In genomic region chr5:29161399-29161798, GRCh38 we compare ENCODE assay signal across 21 cellular contexts.
"Had no signal": no experiment of that assay in that cellular context is flagged by ENCODE, and none has a peak within 500 bp of the region (broad histone marks: within the 10 kb centered on the region; RNA-seq: fewer than 3 reads in every experiment).

No MANE protein-coding gene starts in this region.

- H3K4me3 ChIP-seq: cardiac muscle cell, gastroesophageal sphincter, heart right ventricle, left ventricle myocardium inferior, mucosa of descending colon, pancreas, sigmoid colon, spleen, thoracic aorta, upper lobe of left lung had no signal

- FAIRE-seq: pancreas had no signal

- H3K27ac ChIP-seq: cardiac muscle cell, gastroesophageal sphincter, heart right ventricle, left ventricle myocardium inferior, neutrophil, pancreas, sigmoid colon, spleen, thoracic aorta, upper lobe of left lung had no signal

- H3K27me3 ChIP-seq: cardiac muscle cell, gastroesophageal sphincter, heart right ventricle, neutrophil, pancreas, sigmoid colon, spleen, upper lobe of left lung had no signal

- DNase-seq: activated CD4-positive, alpha-beta memory T cell treated with anti-CD3 and anti-CD28 coated beads, Interleukin-2, amount 10 ng/mL, durations not matched to agents 7 days and 5 days; activated CD4-positive, alpha-beta T cell treated with anti-CD3 and anti-CD28 coated beads for 36 hours; activated CD8-positive, alpha-beta memory T cell treated with anti-CD3 and anti-CD28 coated beads, Interleukin-2, amount 10 ng/mL, durations not matched to agents 7 days and 5 days; amniotic stem cell; effector CD8-positive, alpha-beta T cell; heart right ventricle; left ventricle myocardium inferior; mucosa of descending colon; naive B cell; pancreas; sigmoid colon; spleen; stimulated activated CD4-positive, alpha-beta T cell treated with anti-CD3 and anti-CD28 coated beads, Interleukin-4, amount 100 ng/mL, for 4 hours; stimulated activated naive B cell treated with anti-CD40 and anti-IgM and Interleukin-4, amounts not matched to agents 10 μg/mL and 1 μg/mL and 100 μg/mL, for 72 hours; upper lobe of left lung had no signal

- H3K9me3 ChIP-seq: gastroesophageal sphincter, mucosa of descending colon, neutrophil, pancreas, sigmoid colon, thoracic aorta, upper lobe of left lung had no signal

- H3K4me1 ChIP-seq: gastroesophageal sphincter, heart right ventricle, left ventricle myocardium inferior, pancreas, sigmoid colon, spleen, upper lobe of left lung had no signal

- ATAC-seq: activated CD4-positive, alpha-beta T cell treated with anti-CD3 and anti-CD28 coated beads for 36 hours; activated CD8-positive, alpha-beta memory T cell treated with anti-CD3 and anti-CD28 coated beads, Interleukin-2, amount 10 ng/mL, durations not matched to agents 7 days and 5 days; esophagus mucosa; gastroesophageal sphincter; heart right ventricle; mucosa of descending colon; pancreas; stimulated activated naive B cell treated with anti-CD40 and anti-IgM and Interleukin-4, amounts not matched to agents 10 μg/mL and 1 μg/mL and 100 μg/mL, for 72 hours; WTC11 had no signal

- H3K36me3 ChIP-seq: cardiac muscle cell, gastroesophageal sphincter, heart right ventricle, left ventricle myocardium inferior, neutrophil, pancreas, sigmoid colon, spleen, thoracic aorta, upper lobe of left lung had no signal
